In genomic region chr6:73043446-73043845, GRCh38 we compare ENCODE assay signal across 15 cellular contexts.
A peak's percentile ranks its signal among the peaks of the same experiment; 100 is the strongest.
DNase-seq lines count a peak whose midpoint lies in the region; ATAC-seq and TF ChIP-seq lines count a peak whose summit lies in the region.
"Had no signal": no experiment of that assay in that cellular context is flagged by ENCODE, and none has a peak within 500 bp of the region (broad histone marks: within the 10 kb centered on the region; RNA-seq: fewer than 3 reads in every experiment).

No MANE protein-coding gene starts in this region.

- no peak for ATAC-seq in GM18511 (IDR thresholded peaks at IDR 0.05; ENCODE audit: unreplicated experiment)
- no peak for ATAC-seq in right cardiac atrium
- ATAC-seq: CD8-positive, alpha-beta T cell; HepG2 had no signal

- H3K27ac Mint-ChIP-seq in nephron (peak overlapping the region in 2 of 3 experiments; percentile 11 to 26), CD14-positive monocyte (no peak overlapping the region)
- H3K27ac Mint-ChIP-seq: CD8-positive, alpha-beta T cell; H9 had no signal

- H3K9ac ChIP-seq in adipocyte (ENCODE audit: low read length), result no peak overlapping the region

- H3K4me1 ChIP-seq in adipocyte (ENCODE audit: control insufficient read depth, insufficient read depth, low read length) (no peaks in the 10 kb centered on the region), thymus (ENCODE audit: control insufficient read depth, insufficient read depth, low read length) (no peaks in the 10 kb centered on the region), right cardiac atrium (ENCODE audit: control insufficient read depth, insufficient read depth, low read length) (no peaks in the 10 kb centered on the region)
- H3K4me1 ChIP-seq: BE2C, Caco-2 had no signal

- no peak for TF ChIP-seq CTCF in nephron (IDR thresholded peaks at IDR 0.05; ENCODE audit: unreplicated experiment in 3 of 3)
- no peak for TF ChIP-seq CTCF in CD14-positive monocyte (IDR thresholded peaks at IDR 0.05)

- H3K4me3 ChIP-seq in adipocyte (ENCODE audit: low read length) (no peak overlapping the region), thymus (ENCODE audit: low read length) (no peak overlapping the region), right cardiac atrium (ENCODE audit: low read length) (no peak overlapping the region)

- H3K4me3 Mint-ChIP-seq in nephron, result no peak overlapping the region
- no peak overlapping the region for H3K4me3 Mint-ChIP-seq in CD14-positive monocyte
- H3K4me3 Mint-ChIP-seq: CD8-positive, alpha-beta T cell; H9 had no signal

- peaks cover 23% of the 10 kb centered on the region for H3K9me3 ChIP-seq in adipocyte (ENCODE audit: control insufficient read depth, low read length)
- no peaks in the 10 kb centered on the region for H3K9me3 ChIP-seq in thymus (ENCODE audit: control insufficient read depth)
- no peaks in the 10 kb centered on the region for H3K9me3 ChIP-seq in right cardiac atrium (ENCODE audit: control insufficient read depth, low read length)
- H3K9me3 ChIP-seq: BE2C, Caco-2 had no signal

- peaks cover 7% of the 10 kb centered on the region for H3K36me3 Mint-ChIP-seq in nephron (ENCODE audit: low read depth)
- H3K36me3 Mint-ChIP-seq in CD14-positive monocyte, result no peaks in the 10 kb centered on the region

- WGBS in thymus, result 93% methylated on average over 1 of the region's 1 CpG
- 51% methylated on average over 1 of the region's 1 CpG for WGBS in right cardiac atrium

- H3K36me3 ChIP-seq in adipocyte (ENCODE audit: control insufficient read depth, insufficient read depth, low read length, severe bottlenecking), result no peaks in the 10 kb centered on the region
- H3K36me3 ChIP-seq in thymus (ENCODE audit: control insufficient read depth, insufficient read depth), result no peaks in the 10 kb centered on the region
- H3K36me3 ChIP-seq: BE2C had no signal

- H3K9me3 Mint-ChIP-seq in nephron, result peaks cover 11% of the 10 kb centered on the region
- peaks cover 0 to 13% (median 6%) of the 10 kb centered on the region in 7 donors for H3K9me3 Mint-ChIP-seq in CD14-positive monocyte

- H3K4me1 Mint-ChIP-seq in nephron, result peaks cover 19% of the 10 kb centered on the region
- H3K4me1 Mint-ChIP-seq in CD14-positive monocyte, result no peaks in the 10 kb centered on the region
- H3K4me1 Mint-ChIP-seq: H9 had no signal

- DNase-seq in NCI-H1694 treated with DMSO at 0.1 percent for 48 hours (lab: John Stamatoyannopoulos, UW) (peak; percentile 65), adipocyte (ENCODE audit: low read depth) (peak; percentile 84), CD14-positive monocyte (ENCODE audit: low spot score) (no peak), NCI-H82 (lab: John Stamatoyannopoulos, UW) (no peak), right cardiac atrium (no peak)
- DNase-seq: BE2C; Caco-2; CD8-positive, alpha-beta T cell; GOT3; H9 had no signal

- H3K27me3 Mint-ChIP-seq in nephron (ENCODE audit: low read depth), result no peaks in the 10 kb centered on the region
- H3K27me3 Mint-ChIP-seq in CD14-positive monocyte (ENCODE audit: low read depth in 3 of 3), result peaks cover 0 to 2% (median 0%) of the 10 kb centered on the region in 3 donors

- intact Hi-C loops in CD14-positive monocyte (cut with micrococcal nuclease) (no loop called here), right cardiac atrium (cut with DNase I) (no loop called here)

- H3K27ac ChIP-seq in thymus (ENCODE audit: low read depth), result peak overlapping the region; percentile 11
- no peak overlapping the region for H3K27ac ChIP-seq in right cardiac atrium (ENCODE audit: low read length)
- H3K27ac ChIP-seq: C4-2B had no signal

- peaks cover 3% of the 10 kb centered on the region for H3K27me3 ChIP-seq in adipocyte (replicated peaks; ENCODE audit: control insufficient read depth, insufficient read depth, low read length)
- H3K27me3 ChIP-seq in thymus (ENCODE audit: control insufficient read depth, insufficient read depth), result no peaks in the 10 kb centered on the region
- H3K27me3 ChIP-seq in right cardiac atrium (ENCODE audit: control insufficient read depth, insufficient read depth), result no peaks in the 10 kb centered on the region
- H3K27me3 ChIP-seq: BE2C had no signal

Comparison
In these comparisons a context has a peak if more than half of its experiments do, and no peak if none do; other contexts are left out.
1. DNase-seq: peak in NCI-H1694 treated with DMSO at 0.1 percent for 48 hours (single experiment) and adipocyte (single experiment); none in CD14-positive monocyte (single experiment), NCI-H82 (single experiment) and right cardiac atrium (0 of 3).
2. H3K27ac Mint-ChIP-seq: peak in nephron (2 of 3); none in CD14-positive monocyte (0 of 7).